25 cellular contexts compared by ENCODE assay signal in genomic region chr19:4717966-4718701, GRCh38. TPM values are rescaled to one million over a fixed set of nuclear protein-coding genes. Genes with fewer than 3 reads are reported as not detected.
A peak's percentile ranks its signal among the peaks of the same experiment; 100 is the strongest.
DNase-seq lines count a peak whose midpoint lies in the region; ATAC-seq and TF ChIP-seq lines count a peak whose summit lies in the region.
"Had no signal": no experiment of that assay in that cellular context is flagged by ENCODE, and none has a peak within 500 bp of the region (broad histone marks: within the 10 kb centered on the region; RNA-seq: fewer than 3 reads in every experiment).

No MANE protein-coding gene starts in this region.

- H3K79me2 ChIP-seq in hepatocyte = peaks cover 28% of the 10 kb centered on the region

- H3K9ac ChIP-seq in skeletal muscle satellite cell (ENCODE audit: low read depth, low read length) = peak overlapping the region; percentile 18

- H3K36me3 Mint-ChIP-seq in HFFc6 (ENCODE audit: low read depth) = peaks cover 43% of the 10 kb centered on the region

- H3K9me2 ChIP-seq in hepatocyte (replicated peaks; ENCODE audit: insufficient read depth) = no peaks in the 10 kb centered on the region

- H3K27me3 ChIP-seq in hepatocyte (no peaks in the 10 kb centered on the region), skeletal muscle satellite cell (ENCODE audit: control insufficient read depth, insufficient read depth, low read length) (no peaks in the 10 kb centered on the region)
- H3K27me3 ChIP-seq: dorsolateral prefrontal cortex, heart left ventricle had no signal

- no peaks in the 10 kb centered on the region; the same call in 1 of the 2 replicates for H3K27me3 Mint-ChIP-seq in HFFc6 (ENCODE audit: insufficient read depth)
- H3K27me3 Mint-ChIP-seq: activated CD4-positive, alpha-beta memory T cell treated with anti-CD3 and anti-CD28 coated beads for 36 hours; activated naive CD8-positive, alpha-beta T cell; central memory CD8-positive, alpha-beta T cell; naive B cell had no signal

- TF ChIP-seq CTCF in HFFc6 (IDR thresholded peaks at IDR 0.05) (no peak), VCaP (conservative IDR thresholded peaks at IDR 0.05) (no peak), hepatocyte (IDR thresholded peaks at IDR 0.05; ENCODE audit: poor library complexity) (no peak)

- H3K36me3 ChIP-seq in hepatocyte (replicated peaks; ENCODE audit: insufficient read depth, low read depth) = no peaks in the 10 kb centered on the region
- peaks cover 62% of the 10 kb centered on the region for H3K36me3 ChIP-seq in skeletal muscle satellite cell (ENCODE audit: insufficient read depth, low read length)

- peak overlapping the region; percentile 24; the same call in 1 of the 2 replicates for H3K27ac Mint-ChIP-seq in HFFc6
- H3K27ac Mint-ChIP-seq: activated CD4-positive, alpha-beta memory T cell treated with anti-CD3 and anti-CD28 coated beads for 36 hours; activated naive CD8-positive, alpha-beta T cell; CD8-positive, alpha-beta T cell; T-helper 2 cell treated with Interferon-gamma antibody and Interleukin-4, amounts not matched to agents 5 μg/mL and 100 μg/mL, for 36 hours had no signal

- H3K9me3 Mint-ChIP-seq in HFFc6 = no peaks in the 10 kb centered on the region
- H3K9me3 Mint-ChIP-seq: activated CD4-positive, alpha-beta memory T cell treated with anti-CD3 and anti-CD28 coated beads for 36 hours; CD8-positive, alpha-beta T cell; central memory CD8-positive, alpha-beta T cell; naive B cell; T-helper 2 cell treated with Interferon-gamma antibody and Interleukin-4, amounts not matched to agents 5 μg/mL and 100 μg/mL, for 36 hours had no signal

- H3K4me2 ChIP-seq in hepatocyte (no peak overlapping the region), skeletal muscle satellite cell (ENCODE audit: low read length) (peak overlapping the region; percentile 53)

- H3K27ac ChIP-seq in VCaP (peak overlapping the region; percentile 73), hepatocyte (peak overlapping the region; percentile 9)
- H3K27ac ChIP-seq: heart left ventricle had no signal

- no peak overlapping the region for H3K4me3 Mint-ChIP-seq in HFFc6
- H3K4me3 Mint-ChIP-seq: activated CD4-positive, alpha-beta memory T cell treated with anti-CD3 and anti-CD28 coated beads for 36 hours; activated naive CD8-positive, alpha-beta T cell; CD8-positive, alpha-beta T cell; central memory CD8-positive, alpha-beta T cell; T-helper 2 cell treated with Interferon-gamma antibody and Interleukin-4, amounts not matched to agents 5 μg/mL and 100 μg/mL, for 36 hours had no signal

- peaks cover 60% of the 10 kb centered on the region for H3K4me1 Mint-ChIP-seq in HFFc6 (ENCODE audit: low read depth)

- WGBS in hepatocyte (ENCODE audit: low lambda C conversion rate, missing lambda C conversion rate) = 93% methylated on average over 15 of the region's 15 CpGs

- H2AFZ ChIP-seq in hepatocyte = no peak overlapping the region

- H3K4me3 ChIP-seq in hepatocyte = no peak overlapping the region
- no peak overlapping the region for H3K4me3 ChIP-seq in skeletal muscle satellite cell (ENCODE audit: low read length)
- H3K4me3 ChIP-seq: dorsolateral prefrontal cortex, heart left ventricle had no signal

- DNase-seq in HFFc6 = no peak
- no peak for DNase-seq in hepatocyte (ENCODE audit: low spot score)
- no peak for DNase-seq in NCI-H446 treated with DMSO at 0.1 percent for 48 hours (lab: John Stamatoyannopoulos, UW)
- DNase-seq in stimulated activated CD4-positive, alpha-beta T cell treated with anti-CD3 and anti-CD28 coated beads, Interleukin-1b, Interleukin-23, amount 100 ng/mL, for 48 hours = no peak
- DNase-seq: activated CD4-positive, alpha-beta memory T cell treated with anti-CD3 and anti-CD28 coated beads for 36 hours; activated CD4-positive, CD25-positive, alpha-beta regulatory T cell; aorta; CD8-positive, alpha-beta T cell; DMS 273 treated with DMSO at 0.1 percent for 48 hours; dorsolateral prefrontal cortex; Karpas-422; left colon; naive B cell; NCI-H187; NCI-H526; retina; RPMI8226; stimulated activated naive CD8-positive, alpha-beta T cell treated with anti-CD3 and anti-CD28 coated beads, Interleukin-15, Interleukin-2, amounts not matched to agents 100 U/mL and 50 U/mL, for 24 hours had no signal

- no peaks in the 10 kb centered on the region for H3K9me3 ChIP-seq in hepatocyte (ENCODE audit: low read depth)
- H3K9me3 ChIP-seq in skeletal muscle satellite cell (replicated peaks; ENCODE audit: low read length) = no peaks in the 10 kb centered on the region
- H3K9me3 ChIP-seq: heart left ventricle had no signal

- no peak for ATAC-seq in HG02588 (IDR thresholded peaks at IDR 0.05; ENCODE audit: unreplicated experiment)
- ATAC-seq: CD8-positive, alpha-beta T cell; heart left ventricle; left colon; stimulated activated naive CD8-positive, alpha-beta T cell treated with anti-CD3 and anti-CD28 coated beads, Interleukin-15, Interleukin-2, amounts not matched to agents 100 U/mL and 50 U/mL, for 24 hours had no signal

- no peaks in the 10 kb centered on the region for H4K20me1 ChIP-seq in hepatocyte (ENCODE audit: insufficient read depth, poor library complexity, severe bottlenecking)

- peaks cover 15% of the 10 kb centered on the region for H3K4me1 ChIP-seq in hepatocyte (ENCODE audit: insufficient read depth)
- peaks cover 65% of the 10 kb centered on the region for H3K4me1 ChIP-seq in skeletal muscle satellite cell (ENCODE audit: control insufficient read depth, insufficient read depth, low read length)

RNA-seq across cellular contexts. Expression of gene DPP9, which starts 5.5 kb away (rescaled TPM):
- 10 to 100 TPM; 68.4 to 82.2 (median 80.1) TPM for total RNA-seq in HFFc6 (2021; fragmentation: NEBNext Ultra II Directional; extraction: Animal tissue kit (Norgen Biotek cat#: 25700))
- 17.6 and 27.6 TPM in 2 replicates for total RNA-seq in hepatocyte
- polyA plus RNA-seq in hepatocyte = 32.6 and 32.7 TPM in 2 replicates
- total RNA-seq in skeletal muscle satellite cell (2012; rRNA removed) = 53.7 and 63.6 TPM in 2 replicates

RNA-seq across cellular contexts. Expression of gene MYDGF, which starts 48.0 kb away (rescaled TPM):
- 100 to 1,000 TPM; 266 to 322 (median 283) TPM for total RNA-seq in HFFc6 (2021; fragmentation: NEBNext Ultra II Directional; extraction: Animal tissue kit (Norgen Biotek cat#: 25700))
- 125 and 158 TPM in 2 replicates for total RNA-seq in hepatocyte
- 365 and 405 TPM in 2 replicates for polyA plus RNA-seq in hepatocyte
- 158 and 184 TPM in 2 replicates for total RNA-seq in skeletal muscle satellite cell (2012; rRNA removed)
